1 cellular context compared by ENCODE assay signal in the genomic region with DNA sequence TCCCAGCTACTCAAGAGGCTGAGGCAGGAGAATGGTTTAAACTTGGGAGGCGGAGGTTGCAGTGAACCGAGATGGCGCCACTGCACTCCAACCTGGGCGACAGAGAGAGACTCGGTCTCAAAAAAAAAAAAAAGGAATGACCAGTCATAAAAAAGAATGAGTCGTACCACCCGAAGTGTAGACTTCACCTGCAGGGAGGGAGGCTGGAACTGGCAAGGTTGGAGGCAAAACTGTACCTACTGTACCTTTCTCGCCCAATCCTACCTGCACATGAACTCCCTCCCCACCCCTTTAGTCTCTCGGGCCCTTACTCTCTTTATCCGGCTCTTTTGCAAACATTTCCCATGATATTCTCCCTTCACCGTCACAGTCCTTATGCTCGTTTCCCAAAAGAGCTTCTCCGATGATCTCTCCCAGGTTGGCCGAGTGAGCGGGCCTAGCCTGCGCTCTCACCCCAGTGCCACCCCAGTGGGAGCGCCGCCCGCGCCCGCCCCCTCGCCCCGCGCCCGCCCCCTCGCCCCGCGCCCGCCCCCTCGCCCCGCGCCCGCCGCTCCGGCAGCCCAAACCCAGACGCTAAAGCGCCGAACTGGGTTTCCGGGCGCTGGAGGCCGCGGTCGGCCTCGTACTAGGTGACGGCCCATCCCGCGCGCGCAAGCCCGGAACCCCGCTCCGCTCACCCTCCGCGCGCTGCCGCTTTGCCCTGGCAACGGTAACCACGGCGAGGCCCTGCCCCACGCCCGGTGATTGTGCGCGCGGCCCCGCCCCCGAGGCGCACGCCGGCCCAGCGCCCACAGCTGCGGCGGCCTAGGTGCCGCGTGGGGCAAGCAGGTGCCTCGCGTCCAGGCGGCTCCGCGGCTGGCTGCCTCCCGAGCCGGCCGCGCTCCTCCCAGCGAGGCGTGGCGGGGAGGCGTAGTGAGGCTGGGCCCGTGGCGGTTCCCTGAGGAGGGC.
TF ChIP-seq lines count a peak whose summit lies in the region.

A gene (plus strand): TSS at position 772 of the 948 bp plus-strand sequence. CDS start 294 bp downstream, outside the sequence.

TF ChIP-seq in K562, 482 proteins besides CTCF, POLR2A, EP300 and RAD21 (continued from another document and continues in another):
- TF ChIP-seq, protein P1, sequence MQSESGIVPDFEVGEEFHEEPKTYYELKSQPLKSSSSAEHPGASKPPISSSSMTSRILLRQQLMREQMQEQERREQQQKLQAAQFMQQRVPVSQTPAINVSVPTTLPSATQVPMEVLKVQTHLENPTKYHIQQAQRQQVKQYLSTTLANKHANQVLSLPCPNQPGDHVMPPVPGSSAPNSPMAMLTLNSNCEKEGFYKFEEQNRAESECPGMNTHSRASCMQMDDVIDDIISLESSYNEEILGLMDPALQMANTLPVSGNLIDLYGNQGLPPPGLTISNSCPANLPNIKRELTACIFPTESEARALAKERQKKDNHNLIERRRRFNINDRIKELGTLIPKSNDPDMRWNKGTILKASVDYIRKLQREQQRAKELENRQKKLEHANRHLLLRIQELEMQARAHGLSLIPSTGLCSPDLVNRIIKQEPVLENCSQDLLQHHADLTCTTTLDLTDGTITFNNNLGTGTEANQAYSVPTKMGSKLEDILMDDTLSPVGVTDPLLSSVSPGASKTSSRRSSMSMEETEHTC (IDR thresholded peaks at IDR 0.05) = no peak
- TF ChIP-seq XRCC5 (IDR thresholded peaks at IDR 0.05; ENCODE audit: low read depth, low read length) (no peak), RBFOX2 (IDR thresholded peaks at IDR 0.05; ENCODE audit: low read depth, low read length) (peak; percentile 39; the same call in 1 of the 2 replicates), ZFX (CRISPR knock-in tag; IDR thresholded peaks at IDR 0.05) (peak; percentile 76), ELF1 (tag; IDR thresholded peaks at IDR 0.05) (peak; percentile 79), NCOR1 (IDR thresholded peaks at IDR 0.05) (no peak), MECOM (CRISPR knock-in tag; IDR thresholded peaks at IDR 0.05) (no peak), ELF2 (CRISPR knock-in tag; IDR thresholded peaks at IDR 0.05) (no peak), TEAD4 (IDR thresholded peaks at IDR 0.05; ENCODE audit: low read length) (no peak), TEAD4 (CRISPR knock-in tag; IDR thresholded peaks at IDR 0.05; ENCODE audit: borderline replicate concordance) (no peak), SIN3B (IDR thresholded peaks at IDR 0.05; ENCODE audit: low read depth) (0 out of 2 replicates have a peak, but pooled peaks have one; percentile 27), SREBF1 (IDR thresholded peaks at IDR 0.05; ENCODE audit: borderline replicate concordance, low read depth, low read length) (no peak), ZC3H11A (IDR thresholded peaks at IDR 0.05; ENCODE audit: low read depth, low read length) (no peak), HDAC2 (IDR thresholded peaks at IDR 0.05) (no peak), ATF7 (IDR thresholded peaks at IDR 0.05) (no peak), FOXJ2 (tag; IDR thresholded peaks at IDR 0.05) (no peak), RAD51 (IDR thresholded peaks at IDR 0.05; ENCODE audit: borderline replicate concordance, low read depth) (no peak), ZBTB1 (CRISPR knock-in tag; IDR thresholded peaks at IDR 0.05; ENCODE audit: borderline replicate concordance, low read depth) (no peak), ZNF445 (CRISPR knock-in tag; IDR thresholded peaks at IDR 0.05; ENCODE audit: low read depth) (no peak), FOSL1 (tag; conservative IDR thresholded peaks at IDR 0.05) (no peak), ZNF232 (CRISPR knock-in tag; IDR thresholded peaks at IDR 0.05) (no peak), ZBTB7A (IDR thresholded peaks at IDR 0.05; ENCODE audit: borderline replicate concordance, control insufficient read depth, low read depth, low read length) (no peak; the same call in 1 of the 2 replicates), MYNN (IDR thresholded peaks at IDR 0.05) (peak; percentile 96), MYNN (CRISPR knock-in tag; IDR thresholded peaks at IDR 0.05) (peak; percentile 82), MYC (IDR thresholded peaks at IDR 0.05; ENCODE audit: low read depth, low read length) (0 out of 2 replicates have a peak, but pooled peaks have one; percentile 12), MYC (CRISPR knock-in tag; IDR thresholded peaks at IDR 0.05; ENCODE audit: borderline replicate concordance, low read depth) (no peak), PHB (CRISPR knock-in tag; IDR thresholded peaks at IDR 0.05) (no peak), NBN (IDR thresholded peaks at IDR 0.05; ENCODE audit: low read depth) (no peak), GATA2 (CRISPR knock-in tag; IDR thresholded peaks at IDR 0.05) (no peak), SRSF3 (IDR thresholded peaks at IDR 0.05; ENCODE audit: insufficient read depth, low read length) (no peak), ZZZ3 (IDR thresholded peaks at IDR 0.05) (no peak), FOXM1 (IDR thresholded peaks at IDR 0.05; ENCODE audit: low read depth) (no peak), FOXM1 (CRISPR knock-in tag; IDR thresholded peaks at IDR 0.05; ENCODE audit: low read depth) (0 out of 2 replicates have a peak, but pooled peaks have one; percentile 35), RFX7 (CRISPR knock-in tag; IDR thresholded peaks at IDR 0.05) (no peak), OTX1 (CRISPR knock-in tag; IDR thresholded peaks at IDR 0.05) (no peak), CBX2 (IDR thresholded peaks at IDR 0.05; ENCODE audit: insufficient read depth, low read length, poor library complexity, severe bottlenecking) (no peak), CAMTA2 (CRISPR knock-in tag; conservative IDR thresholded peaks at IDR 0.05) (0 out of 2 replicates have a peak, but pooled peaks have one; percentile 15), PYGO2 (tag; IDR thresholded peaks at IDR 0.05) (no peak), TBP (optimal IDR thresholded peaks at IDR 0.05; ENCODE audit: low read depth, low read length) (no peak), ATF1 (CRISPR knock-in tag; IDR thresholded peaks at IDR 0.05) (no peak), ATF1 (tag; IDR thresholded peaks at IDR 0.05) (no peak), HEY1 (CRISPR knock-in tag; IDR thresholded peaks at IDR 0.05; ENCODE audit: borderline replicate concordance) (no peak), SPI1 (IDR thresholded peaks at IDR 0.05; ENCODE audit: borderline replicate concordance, low read depth, low read length) (no peak), LEF1 (IDR thresholded peaks at IDR 0.05) (no peak), ZNF175 (CRISPR knock-in tag; IDR thresholded peaks at IDR 0.05; ENCODE audit: low read depth) (no peak)
- TF ChIP-seq, protein P2, sequence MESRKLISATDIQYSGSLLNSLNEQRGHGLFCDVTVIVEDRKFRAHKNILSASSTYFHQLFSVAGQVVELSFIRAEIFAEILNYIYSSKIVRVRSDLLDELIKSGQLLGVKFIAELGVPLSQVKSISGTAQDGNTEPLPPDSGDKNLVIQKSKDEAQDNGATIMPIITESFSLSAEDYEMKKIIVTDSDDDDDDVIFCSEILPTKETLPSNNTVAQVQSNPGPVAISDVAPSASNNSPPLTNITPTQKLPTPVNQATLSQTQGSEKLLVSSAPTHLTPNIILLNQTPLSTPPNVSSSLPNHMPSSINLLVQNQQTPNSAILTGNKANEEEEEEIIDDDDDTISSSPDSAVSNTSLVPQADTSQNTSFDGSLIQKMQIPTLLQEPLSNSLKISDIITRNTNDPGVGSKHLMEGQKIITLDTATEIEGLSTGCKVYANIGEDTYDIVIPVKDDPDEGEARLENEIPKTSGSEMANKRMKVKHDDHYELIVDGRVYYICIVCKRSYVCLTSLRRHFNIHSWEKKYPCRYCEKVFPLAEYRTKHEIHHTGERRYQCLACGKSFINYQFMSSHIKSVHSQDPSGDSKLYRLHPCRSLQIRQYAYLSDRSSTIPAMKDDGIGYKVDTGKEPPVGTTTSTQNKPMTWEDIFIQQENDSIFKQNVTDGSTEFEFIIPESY (CRISPR knock-in tag; IDR thresholded peaks at IDR 0.05) = peak; percentile 90
- TF ChIP-seq, protein P3, sequence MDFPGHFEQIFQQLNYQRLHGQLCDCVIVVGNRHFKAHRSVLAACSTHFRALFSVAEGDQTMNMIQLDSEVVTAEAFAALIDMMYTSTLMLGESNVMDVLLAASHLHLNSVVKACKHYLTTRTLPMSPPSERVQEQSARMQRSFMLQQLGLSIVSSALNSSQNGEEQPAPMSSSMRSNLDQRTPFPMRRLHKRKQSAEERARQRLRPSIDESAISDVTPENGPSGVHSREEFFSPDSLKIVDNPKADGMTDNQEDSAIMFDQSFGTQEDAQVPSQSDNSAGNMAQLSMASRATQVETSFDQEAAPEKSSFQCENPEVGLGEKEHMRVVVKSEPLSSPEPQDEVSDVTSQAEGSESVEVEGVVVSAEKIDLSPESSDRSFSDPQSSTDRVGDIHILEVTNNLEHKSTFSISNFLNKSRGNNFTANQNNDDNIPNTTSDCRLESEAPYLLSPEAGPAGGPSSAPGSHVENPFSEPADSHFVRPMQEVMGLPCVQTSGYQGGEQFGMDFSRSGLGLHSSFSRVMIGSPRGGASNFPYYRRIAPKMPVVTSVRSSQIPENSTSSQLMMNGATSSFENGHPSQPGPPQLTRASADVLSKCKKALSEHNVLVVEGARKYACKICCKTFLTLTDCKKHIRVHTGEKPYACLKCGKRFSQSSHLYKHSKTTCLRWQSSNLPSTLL (IDR thresholded peaks at IDR 0.05) = no peak
- TF ChIP-seq, protein P4, sequence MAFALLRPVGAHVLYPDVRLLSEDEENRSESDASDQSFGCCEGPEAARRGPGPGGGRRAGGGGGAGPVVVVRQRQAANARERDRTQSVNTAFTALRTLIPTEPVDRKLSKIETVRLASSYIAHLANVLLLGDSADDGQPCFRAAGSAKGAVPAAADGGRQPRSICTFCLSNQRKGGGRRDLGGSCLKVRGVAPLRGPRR (CRISPR knock-in tag; IDR thresholded peaks at IDR 0.05) = no peak
- TF ChIP-seq, protein P5, sequence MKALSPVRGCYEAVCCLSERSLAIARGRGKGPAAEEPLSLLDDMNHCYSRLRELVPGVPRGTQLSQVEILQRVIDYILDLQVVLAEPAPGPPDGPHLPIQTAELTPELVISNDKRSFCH (CRISPR knock-in tag; IDR thresholded peaks at IDR 0.05) = no peak
- TF ChIP-seq, protein P5 (tag; IDR thresholded peaks at IDR 0.05) = peak; percentile 80
- TF ChIP-seq, protein P6, sequence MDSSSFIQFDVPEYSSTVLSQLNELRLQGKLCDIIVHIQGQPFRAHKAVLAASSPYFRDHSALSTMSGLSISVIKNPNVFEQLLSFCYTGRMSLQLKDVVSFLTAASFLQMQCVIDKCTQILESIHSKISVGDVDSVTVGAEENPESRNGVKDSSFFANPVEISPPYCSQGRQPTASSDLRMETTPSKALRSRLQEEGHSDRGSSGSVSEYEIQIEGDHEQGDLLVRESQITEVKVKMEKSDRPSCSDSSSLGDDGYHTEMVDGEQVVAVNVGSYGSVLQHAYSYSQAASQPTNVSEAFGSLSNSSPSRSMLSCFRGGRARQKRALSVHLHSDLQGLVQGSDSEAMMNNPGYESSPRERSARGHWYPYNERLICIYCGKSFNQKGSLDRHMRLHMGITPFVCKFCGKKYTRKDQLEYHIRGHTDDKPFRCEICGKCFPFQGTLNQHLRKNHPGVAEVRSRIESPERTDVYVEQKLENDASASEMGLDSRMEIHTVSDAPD (CRISPR knock-in tag; IDR thresholded peaks at IDR 0.05) = no peak
- TF ChIP-seq, protein P7, sequence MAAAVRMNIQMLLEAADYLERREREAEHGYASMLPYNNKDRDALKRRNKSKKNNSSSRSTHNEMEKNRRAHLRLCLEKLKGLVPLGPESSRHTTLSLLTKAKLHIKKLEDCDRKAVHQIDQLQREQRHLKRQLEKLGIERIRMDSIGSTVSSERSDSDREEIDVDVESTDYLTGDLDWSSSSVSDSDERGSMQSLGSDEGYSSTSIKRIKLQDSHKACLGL (CRISPR knock-in tag; IDR thresholded peaks at IDR 0.05; ENCODE audit: borderline replicate concordance, poor library complexity, severe bottlenecking) = no peak
- TF ChIP-seq, protein P8, sequence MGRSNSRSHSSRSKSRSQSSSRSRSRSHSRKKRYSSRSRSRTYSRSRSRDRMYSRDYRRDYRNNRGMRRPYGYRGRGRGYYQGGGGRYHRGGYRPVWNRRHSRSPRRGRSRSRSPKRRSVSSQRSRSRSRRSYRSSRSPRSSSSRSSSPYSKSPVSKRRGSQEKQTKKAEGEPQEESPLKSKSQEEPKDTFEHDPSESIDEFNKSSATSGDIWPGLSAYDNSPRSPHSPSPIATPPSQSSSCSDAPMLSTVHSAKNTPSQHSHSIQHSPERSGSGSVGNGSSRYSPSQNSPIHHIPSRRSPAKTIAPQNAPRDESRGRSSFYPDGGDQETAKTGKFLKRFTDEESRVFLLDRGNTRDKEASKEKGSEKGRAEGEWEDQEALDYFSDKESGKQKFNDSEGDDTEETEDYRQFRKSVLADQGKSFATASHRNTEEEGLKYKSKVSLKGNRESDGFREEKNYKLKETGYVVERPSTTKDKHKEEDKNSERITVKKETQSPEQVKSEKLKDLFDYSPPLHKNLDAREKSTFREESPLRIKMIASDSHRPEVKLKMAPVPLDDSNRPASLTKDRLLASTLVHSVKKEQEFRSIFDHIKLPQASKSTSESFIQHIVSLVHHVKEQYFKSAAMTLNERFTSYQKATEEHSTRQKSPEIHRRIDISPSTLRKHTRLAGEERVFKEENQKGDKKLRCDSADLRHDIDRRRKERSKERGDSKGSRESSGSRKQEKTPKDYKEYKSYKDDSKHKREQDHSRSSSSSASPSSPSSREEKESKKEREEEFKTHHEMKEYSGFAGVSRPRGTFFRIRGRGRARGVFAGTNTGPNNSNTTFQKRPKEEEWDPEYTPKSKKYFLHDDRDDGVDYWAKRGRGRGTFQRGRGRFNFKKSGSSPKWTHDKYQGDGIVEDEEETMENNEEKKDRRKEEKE (IDR thresholded peaks at IDR 0.05; ENCODE audit: borderline replicate concordance in 1 of 2, control insufficient read depth in 1 of 2, low read depth in 2 of 2, low read length in 1 of 2) = no peak
- TF ChIP-seq, protein P9, sequence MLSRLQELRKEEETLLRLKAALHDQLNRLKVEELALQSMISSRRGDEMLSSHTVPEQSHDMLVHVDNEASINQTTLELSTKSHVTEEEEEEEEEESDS (CRISPR knock-in tag; IDR thresholded peaks at IDR 0.05) = no peak
- TF ChIP-seq, protein P10, sequence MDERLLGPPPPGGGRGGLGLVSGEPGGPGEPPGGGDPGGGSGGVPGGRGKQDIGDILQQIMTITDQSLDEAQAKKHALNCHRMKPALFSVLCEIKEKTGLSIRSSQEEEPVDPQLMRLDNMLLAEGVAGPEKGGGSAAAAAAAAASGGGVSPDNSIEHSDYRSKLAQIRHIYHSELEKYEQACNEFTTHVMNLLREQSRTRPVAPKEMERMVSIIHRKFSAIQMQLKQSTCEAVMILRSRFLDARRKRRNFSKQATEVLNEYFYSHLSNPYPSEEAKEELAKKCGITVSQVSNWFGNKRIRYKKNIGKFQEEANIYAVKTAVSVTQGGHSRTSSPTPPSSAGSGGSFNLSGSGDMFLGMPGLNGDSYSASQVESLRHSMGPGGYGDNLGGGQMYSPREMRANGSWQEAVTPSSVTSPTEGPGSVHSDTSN (CRISPR knock-in tag; IDR thresholded peaks at IDR 0.05; ENCODE audit: low read depth) = no peak
- TF ChIP-seq, protein P10 (tag; conservative IDR thresholded peaks at IDR 0.05; ENCODE audit: low read depth) = no peak
